In the genomic region with DNA sequence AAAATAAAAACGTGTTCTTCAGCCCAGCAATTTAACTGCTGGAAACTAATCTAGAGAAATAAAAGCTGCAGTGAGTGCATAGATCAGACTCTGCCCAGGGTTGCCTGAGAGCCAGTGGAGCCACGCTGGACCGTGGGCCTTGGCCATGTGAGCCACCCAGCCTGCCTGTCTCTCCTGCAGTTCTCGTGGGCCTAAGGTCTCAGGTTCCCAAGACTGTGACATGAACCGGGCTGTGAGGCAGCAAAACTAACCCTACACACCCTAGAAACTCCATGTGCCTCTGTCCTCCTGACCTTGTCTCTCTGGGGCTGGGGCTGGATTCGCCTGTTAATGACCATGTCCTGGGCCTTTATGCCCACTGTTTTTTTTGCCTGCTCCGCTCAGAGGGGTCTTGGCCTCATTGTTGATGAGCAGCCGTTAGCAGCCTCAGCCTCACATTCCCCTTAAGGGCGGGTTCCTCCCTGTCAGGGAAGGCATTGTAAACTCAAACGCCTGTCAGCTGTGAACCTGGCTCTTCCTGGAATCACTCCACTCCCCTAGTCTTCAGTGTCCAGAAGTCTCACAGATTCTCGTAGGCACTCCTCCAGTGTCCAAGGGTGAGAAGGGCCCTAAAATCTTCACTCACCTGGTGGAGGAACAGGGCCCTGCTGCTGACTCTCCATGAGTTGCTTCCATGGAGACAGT, we compare ENCODE assay signal across 1 cellular context.
TF ChIP-seq lines count a peak whose summit lies in the region.

No MANE protein-coding gene starts in this region.

TF ChIP-seq in HepG2, 621 proteins besides CTCF, POLR2A, EP300 and RAD21:
- TF ChIP-seq ZBTB7B (CRISPR knock-in tag; IDR thresholded peaks at IDR 0.05), result no peak
- TF ChIP-seq, protein P1, sequence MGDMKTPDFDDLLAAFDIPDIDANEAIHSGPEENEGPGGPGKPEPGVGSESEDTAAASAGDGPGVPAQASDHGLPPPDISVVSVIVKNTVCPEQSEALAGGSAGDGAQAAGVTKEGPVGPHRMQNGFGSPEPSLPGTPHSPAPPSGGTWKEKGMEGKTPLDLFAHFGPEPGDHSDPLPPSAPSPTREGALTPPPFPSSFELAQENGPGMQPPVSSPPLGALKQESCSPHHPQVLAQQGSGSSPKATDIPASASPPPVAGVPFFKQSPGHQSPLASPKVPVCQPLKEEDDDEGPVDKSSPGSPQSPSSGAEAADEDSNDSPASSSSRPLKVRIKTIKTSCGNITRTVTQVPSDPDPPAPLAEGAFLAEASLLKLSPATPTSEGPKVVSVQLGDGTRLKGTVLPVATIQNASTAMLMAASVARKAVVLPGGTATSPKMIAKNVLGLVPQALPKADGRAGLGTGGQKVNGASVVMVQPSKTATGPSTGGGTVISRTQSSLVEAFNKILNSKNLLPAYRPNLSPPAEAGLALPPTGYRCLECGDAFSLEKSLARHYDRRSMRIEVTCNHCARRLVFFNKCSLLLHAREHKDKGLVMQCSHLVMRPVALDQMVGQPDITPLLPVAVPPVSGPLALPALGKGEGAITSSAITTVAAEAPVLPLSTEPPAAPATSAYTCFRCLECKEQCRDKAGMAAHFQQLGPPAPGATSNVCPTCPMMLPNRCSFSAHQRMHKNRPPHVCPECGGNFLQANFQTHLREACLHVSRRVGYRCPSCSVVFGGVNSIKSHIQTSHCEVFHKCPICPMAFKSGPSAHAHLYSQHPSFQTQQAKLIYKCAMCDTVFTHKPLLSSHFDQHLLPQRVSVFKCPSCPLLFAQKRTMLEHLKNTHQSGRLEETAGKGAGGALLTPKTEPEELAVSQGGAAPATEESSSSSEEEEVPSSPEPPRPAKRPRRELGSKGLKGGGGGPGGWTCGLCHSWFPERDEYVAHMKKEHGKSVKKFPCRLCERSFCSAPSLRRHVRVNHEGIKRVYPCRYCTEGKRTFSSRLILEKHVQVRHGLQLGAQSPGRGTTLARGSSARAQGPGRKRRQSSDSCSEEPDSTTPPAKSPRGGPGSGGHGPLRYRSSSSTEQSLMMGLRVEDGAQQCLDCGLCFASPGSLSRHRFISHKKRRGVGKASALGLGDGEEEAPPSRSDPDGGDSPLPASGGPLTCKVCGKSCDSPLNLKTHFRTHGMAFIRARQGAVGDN (CRISPR knock-in tag; IDR thresholded peaks at IDR 0.05), result 0 out of 2 replicates have a peak, but pooled peaks have one; percentile 10
